ENCODE assay signal across 10 cellular contexts in the genomic region with DNA sequence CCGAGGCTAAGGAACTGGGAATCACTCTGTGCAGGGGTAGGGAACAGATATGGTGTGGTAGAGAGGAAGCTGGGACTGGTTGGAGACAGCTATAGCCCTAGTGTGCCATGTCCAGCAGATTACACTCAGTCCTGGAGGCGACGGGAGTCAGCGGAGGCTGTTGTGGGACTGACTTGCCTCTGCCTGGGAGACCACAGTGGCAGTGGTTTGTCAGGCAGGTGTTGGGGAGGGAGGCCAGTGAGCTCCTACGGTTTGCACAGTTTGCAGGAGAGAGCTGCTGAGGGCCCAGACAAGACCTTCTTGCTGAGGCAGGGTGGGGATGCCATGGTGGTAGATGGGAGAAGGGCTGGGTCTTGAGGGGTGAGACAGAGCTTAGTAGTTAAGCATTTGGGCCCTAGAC. TPM values are rescaled to one million over a fixed set of nuclear protein-coding genes. Genes with fewer than 3 reads are reported as not detected.
A peak's percentile ranks its signal among the peaks of the same experiment; 100 is the strongest.
DNase-seq lines count a peak whose midpoint lies in the region; ATAC-seq and TF ChIP-seq lines count a peak whose summit lies in the region.
"Had no signal": no experiment of that assay in that cellular context is flagged by ENCODE, and none has a peak within 500 bp of the region (broad histone marks: within the 10 kb centered on the region; RNA-seq: fewer than 3 reads in every experiment).

No MANE protein-coding gene starts in this region.

- H4K20me1 ChIP-seq in mammary epithelial cell (ENCODE audit: insufficient read depth, low read length): no peaks in the 10 kb centered on the region

- H3K36me3 ChIP-seq in breast epithelium (no peaks in the 10 kb centered on the region), mammary epithelial cell (ENCODE audit: insufficient read depth, low read length) (no peaks in the 10 kb centered on the region), thymus (ENCODE audit: control insufficient read depth, insufficient read depth) (peaks cover 18% of the 10 kb centered on the region)

- H3K4me1 ChIP-seq in breast epithelium (peaks cover 14 to 22% of the 10 kb centered on the region in 2 donors), mammary epithelial cell (ENCODE audit: insufficient read depth, low read length) (peaks cover 25% of the 10 kb centered on the region), thymus (ENCODE audit: control insufficient read depth, insufficient read depth, low read length) (peaks cover 75% of the 10 kb centered on the region)

- intact Hi-C loops in breast epithelium (cut with DNase I; ENCODE audit: low total_unique reads) (no loop called here), mammary epithelial cell (cut with micrococcal nuclease) (no loop called here)

- no peaks in the 10 kb centered on the region for H3K27me3 ChIP-seq in breast epithelium
- no peaks in the 10 kb centered on the region for H3K27me3 ChIP-seq in mammary epithelial cell (ENCODE audit: insufficient read depth, low read length)
- no peaks in the 10 kb centered on the region for H3K27me3 ChIP-seq in thymus (ENCODE audit: control insufficient read depth, insufficient read depth)

- CTCF ChIA-PET in mammary epithelial cell (lab: Charles Lee; ENCODE audit: low non-redundant PET): no interaction called here

- peak overlapping the region; percentile 67 to 88 for H3K27ac ChIP-seq in breast epithelium
- H3K27ac ChIP-seq in mammary epithelial cell (ENCODE audit: insufficient read depth, low read depth, low read length): no peak overlapping the region
- H3K27ac ChIP-seq in thymus (ENCODE audit: low read depth): peak overlapping the region; percentile 94

- H3K4me1 Mint-ChIP-seq in mesothelial cell of epicardium: peaks cover 50% of the 10 kb centered on the region

- no peak overlapping the region for H3K9ac ChIP-seq in mammary epithelial cell (ENCODE audit: insufficient read depth, low read length)

- H3K36me3 Mint-ChIP-seq in activated naive CD4-positive, alpha-beta T cell treated with anti-CD3 and anti-CD28 coated beads, Interleukin-2, amount 50 U/mL, for 72 hours: peaks cover 31 to 69% of the 10 kb centered on the region in 2 donors
- peaks cover 9% of the 10 kb centered on the region for H3K36me3 Mint-ChIP-seq in mesothelial cell of epicardium

- H3K27ac Mint-ChIP-seq in activated naive CD4-positive, alpha-beta T cell treated with anti-CD3 and anti-CD28 coated beads, Interleukin-2, amount 50 U/mL, for 72 hours: peak overlapping the region; percentile 93 to 95
- peak overlapping the region; percentile 10 for H3K27ac Mint-ChIP-seq in mesothelial cell of epicardium

- DNase-seq in breast epithelium (ENCODE audit: low spot score in 2 of 2) (no peak), mammary epithelial cell (no peak), mesothelial cell of epicardium (ENCODE audit: low spot score in 2 of 2, unreplicated experiment in 2 of 2) (no peak), CD1c-positive myeloid dendritic cell (ENCODE audit: extremely low spot score) (no peak), NCI-H2029 (lab: John Stamatoyannopoulos, UW) (no peak)
- DNase-seq in activated naive CD4-positive, alpha-beta T cell treated with anti-CD3 and anti-CD28 coated beads, Interleukin-2, amount 50 U/mL, for 72 hours (ENCODE audit: low spot score in 2 of 2): peak in 1 of 2 donors; percentile 55
- DNase-seq: activated B cell treated with CpG ODN at 0.5 μM for 24 hours had no signal

- no peaks in the 10 kb centered on the region for H3K9me3 Mint-ChIP-seq in activated naive CD4-positive, alpha-beta T cell treated with anti-CD3 and anti-CD28 coated beads, Interleukin-2, amount 50 U/mL, for 72 hours
- no peaks in the 10 kb centered on the region for H3K9me3 Mint-ChIP-seq in mesothelial cell of epicardium
- H3K9me3 Mint-ChIP-seq: activated B cell treated with CpG ODN at 0.5 μM for 24 hours had no signal

- H2AFZ ChIP-seq in mammary epithelial cell (ENCODE audit: low read depth, low read length): no peak overlapping the region

- H3K9me3 ChIP-seq in breast epithelium: no peaks in the 10 kb centered on the region
- no peaks in the 10 kb centered on the region for H3K9me3 ChIP-seq in mammary epithelial cell (replicated peaks; ENCODE audit: insufficient read depth, low read length)
- no peaks in the 10 kb centered on the region for H3K9me3 ChIP-seq in thymus (ENCODE audit: control insufficient read depth)

- peaks cover 99% of the 10 kb centered on the region for H3K79me2 ChIP-seq in mammary epithelial cell (ENCODE audit: insufficient read depth, low read length)

- WGBS in mammary epithelial cell (ENCODE audit: low coverage, missing lambda C conversion rate): 100% methylated on average over 1 of the region's 5 CpGs
- WGBS in thymus: 34% methylated on average over 5 of the region's 5 CpGs

- no TSS peak for BruUV-seq in mammary epithelial cell (replicated peaks; lab: Mats Ljungman, UMichigan)

- no peak overlapping the region for H3K4me3 Mint-ChIP-seq in mesothelial cell of epicardium
- H3K4me3 Mint-ChIP-seq: activated B cell treated with CpG ODN at 0.5 μM for 24 hours had no signal

- no peaks in the 10 kb centered on the region for H3K27me3 Mint-ChIP-seq in mesothelial cell of epicardium (ENCODE audit: low read depth)
- H3K27me3 Mint-ChIP-seq: activated B cell treated with CpG ODN at 0.5 μM for 24 hours had no signal

- no peak for TF ChIP-seq POLR2A in breast epithelium (IDR thresholded peaks at IDR 0.05)

- H3K4me3 ChIP-seq in breast epithelium (no peak overlapping the region), mammary epithelial cell (replicated peaks in 1 of 3; ENCODE audit: insufficient read depth in 1 of 3, low read depth in 2 of 3, low read length in 3 of 3) (no peak overlapping the region), thymus (ENCODE audit: low read length) (peak overlapping the region; percentile 93)

- in situ Hi-C loops in mammary epithelial cell (cut with MboI; ENCODE audit: low sequenced_read_pairs in 2 of 2): no loop called here

- dilution Hi-C loops in mammary epithelial cell (cut with HindIII; ENCODE audit: low sequenced_read_pairs): no loop called here

- ATAC-seq in activated naive CD4-positive, alpha-beta T cell treated with anti-CD3 and anti-CD28 coated beads, Interleukin-2, amount 50 U/mL, for 72 hours: no peak
- no peak for ATAC-seq in GM19452 (IDR thresholded peaks at IDR 0.05; ENCODE audit: unreplicated experiment)
- ATAC-seq: esophagus mucosa had no signal

- no peak for TF ChIP-seq CTCF in breast epithelium (IDR thresholded peaks at IDR 0.05)
- no peak for TF ChIP-seq CTCF in mammary epithelial cell (conservative IDR thresholded peaks at IDR 0.05 in 1 of 2, IDR thresholded peaks at IDR 0.05 in 1 of 2; ENCODE audit: extremely low read depth in 1 of 2, insufficient read depth in 1 of 2, low read depth in 1 of 2, low read length in 2 of 2)
- TF ChIP-seq CTCF in mesothelial cell of epicardium (IDR thresholded peaks at IDR 0.05; ENCODE audit: unreplicated experiment): no peak

- no peak overlapping the region for H3K4me2 ChIP-seq in mammary epithelial cell (ENCODE audit: insufficient read depth, low read depth, low read length)

RNA-seq across cellular contexts. Expression of gene PLCG1, which starts 4.9 kb away (rescaled TPM):
- total RNA-seq in breast epithelium (100 to 1,000 TPM in 1 of 3 donors, 10 to 100 TPM in 2; 88.5 to 132 (median 92.3) TPM), mammary epithelial cell (10 to 100 TPM; 74.3 to 75.8 TPM), mesothelial cell of epicardium (286 to 307 TPM (median 301 TPM) in 3 replicates)
- polyA plus RNA-seq in mammary epithelial cell (34.9 TPM), thymus (126 TPM)
- polyA minus RNA-seq in mammary epithelial cell: 170 TPM
- total RNA-seq in activated naive CD4-positive, alpha-beta T cell treated with anti-CD3 and anti-CD28 coated beads, Interleukin-2, amount 50 U/mL, for 72 hours: 100 to 1,000 TPM; 153 to 348 TPM
